In the genomic region with DNA sequence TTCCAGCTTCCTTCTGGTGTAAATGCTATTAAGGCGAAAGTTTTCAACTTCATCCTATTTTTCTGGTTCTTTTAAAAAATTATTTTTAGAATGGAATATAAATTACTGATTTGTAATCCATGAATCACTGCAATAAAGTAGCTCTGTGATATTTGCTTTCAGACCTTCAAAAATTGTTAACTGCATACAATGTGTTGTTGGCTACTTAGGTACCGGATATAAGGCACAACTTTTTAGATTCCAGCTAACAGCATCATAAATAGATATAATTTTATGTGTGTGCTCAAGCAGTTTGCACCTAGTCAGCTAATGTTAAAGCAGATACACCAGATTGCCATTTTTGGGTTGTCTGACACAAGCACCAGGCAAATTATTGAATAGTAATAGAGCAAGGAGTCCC, we compare ENCODE assay signal across 10 cellular contexts. TPM values are rescaled to one million over a fixed set of nuclear protein-coding genes. Genes with fewer than 3 reads are reported as not detected.
"Had no signal": no experiment of that assay in that cellular context is flagged by ENCODE, and none has a peak within 500 bp of the region (broad histone marks: within the 10 kb centered on the region; RNA-seq: fewer than 3 reads in every experiment).

No MANE protein-coding gene starts in this region.

- H3K27ac ChIP-seq: HL-60, KMS-11 had no signal

- H3K9ac ChIP-seq: KMS-11 had no signal

- H3K4me2 ChIP-seq: KMS-11 had no signal

- DNase-seq: IMR-90, KBM-7, KG1 had no signal

- H3K4me3 ChIP-seq: K562 had no signal

- ATAC-seq: HepG2, K562 had no signal

- FAIRE-seq: HepG2, HTR-8/SVneo, K562 had no signal

RNA-seq across cellular contexts. Expression of a gene that starts 58.7 kb away (rescaled TPM):
- total RNA-seq: HT1080, IMR-90, K562 had no signal
- polyA plus RNA-seq: IgD-negative memory B cell, IMR-90, K562 had no signal
